6 cellular contexts compared by ENCODE assay signal in genomic region chr19:37284020-37284419, GRCh38.
A peak's percentile ranks its signal among the peaks of the same experiment; 100 is the strongest.
DNase-seq lines count a peak whose midpoint lies in the region; FAIRE-seq and TF ChIP-seq lines count a peak whose summit lies in the region.
"Not testable (repeated sequence)": the region's sequence is repeated elsewhere in the genome, so short reads cannot be mapped to it uniquely, and the experiment has no call there.

No MANE protein-coding gene starts in this region.

- H3K9ac ChIP-seq in kidney (ENCODE audit: low read length in 2 of 2) = not testable (repeated sequence)

- intact Hi-C loops in CD14-positive monocyte (cut with micrococcal nuclease); kidney (cut with DNase I): not testable (repeated sequence)

- H3K4me3 Mint-ChIP-seq in CD14-positive monocyte; chondrocyte (ENCODE audit: unreplicated experiment); osteocyte (ENCODE audit: unreplicated experiment); type B pancreatic cell: not testable (repeated sequence)

- not testable (repeated sequence) for TF ChIP-seq CTCF in CD14-positive monocyte (IDR thresholded peaks at IDR 0.05); chondrocyte (IDR thresholded peaks at IDR 0.05); kidney (IDR thresholded peaks at IDR 0.05; ENCODE audit: borderline replicate concordance, extremely low read depth, insufficient read depth); osteocyte (IDR thresholded peaks at IDR 0.05); type B pancreatic cell (conservative IDR thresholded peaks at IDR 0.05)

- H3K36me3 ChIP-seq in kidney (ENCODE audit: control insufficient read depth in 1 of 2, insufficient read depth in 2 of 2, low read length in 2 of 2) = not testable (repeated sequence)

- not testable (repeated sequence) for H3K27ac Mint-ChIP-seq in CD14-positive monocyte; chondrocyte (ENCODE audit: unreplicated experiment); osteocyte (ENCODE audit: unreplicated experiment); type B pancreatic cell

- not testable (repeated sequence) for H3K36me3 Mint-ChIP-seq in CD14-positive monocyte; chondrocyte (ENCODE audit: low read depth); osteocyte (ENCODE audit: unreplicated experiment); type B pancreatic cell

- not testable (repeated sequence) for FAIRE-seq in kidney (lab: Jason Lieb, UNC)

- not testable (repeated sequence) for H3K4me1 Mint-ChIP-seq in CD14-positive monocyte; chondrocyte (ENCODE audit: low read depth); osteocyte (ENCODE audit: unreplicated experiment); type B pancreatic cell (ENCODE audit: unreplicated experiment)

- not testable (repeated sequence) for H3K9me3 ChIP-seq in kidney (ENCODE audit: control insufficient read depth in 1 of 2, low read length in 2 of 2)

- not testable (repeated sequence) for H3K27ac ChIP-seq in kidney (ENCODE audit: low read depth in 2 of 2, low read length in 2 of 2)

- DNase-seq in CD14-positive monocyte (ENCODE audit: low spot score) = peak; percentile 48
- DNase-seq in chondrocyte (ENCODE audit: low spot score) = peak; percentile 81
- DNase-seq in kidney = peak; percentile 27
- DNase-seq in mesenteric fat pad (ENCODE audit: low spot score) = peak; percentile 12
- peak; percentile 87 for DNase-seq in osteocyte (ENCODE audit: extremely low spot score, unreplicated experiment)
- DNase-seq in type B pancreatic cell (ENCODE audit: extremely low spot score, unreplicated experiment) = peak; percentile 67

- not testable (repeated sequence) for H3K4me1 ChIP-seq in kidney (ENCODE audit: control insufficient read depth in 1 of 2, insufficient read depth in 1 of 2, low read depth in 1 of 2, low read length in 2 of 2)

- H3K4me3 ChIP-seq in kidney (ENCODE audit: low read length in 2 of 2) = not testable (repeated sequence)

- not testable (repeated sequence) for H3K27me3 Mint-ChIP-seq in CD14-positive monocyte (ENCODE audit: low read depth in 3 of 3); chondrocyte (ENCODE audit: low read depth); osteocyte (ENCODE audit: unreplicated experiment); type B pancreatic cell

- peaks cover 0 to 11% (median 6%) of the 10 kb centered on the region in 7 donors for H3K9me3 Mint-ChIP-seq in CD14-positive monocyte
- not testable (repeated sequence) for H3K9me3 Mint-ChIP-seq in chondrocyte (ENCODE audit: low read depth); osteocyte (ENCODE audit: unreplicated experiment); type B pancreatic cell

Comparison
In these comparisons a context has a peak if more than half of its experiments do, and no peak if none do; other contexts are left out.
1. DNase-seq: peak in every context shown above with its lines; median percentile 87 in osteocyte; 81 in chondrocyte; 67 in type B pancreatic cell; 48 in CD14-positive monocyte; 27 in kidney; 12 in mesenteric fat pad.